Comparison of ENCODE assay signal across 18 cellular contexts in the genomic region with DNA sequence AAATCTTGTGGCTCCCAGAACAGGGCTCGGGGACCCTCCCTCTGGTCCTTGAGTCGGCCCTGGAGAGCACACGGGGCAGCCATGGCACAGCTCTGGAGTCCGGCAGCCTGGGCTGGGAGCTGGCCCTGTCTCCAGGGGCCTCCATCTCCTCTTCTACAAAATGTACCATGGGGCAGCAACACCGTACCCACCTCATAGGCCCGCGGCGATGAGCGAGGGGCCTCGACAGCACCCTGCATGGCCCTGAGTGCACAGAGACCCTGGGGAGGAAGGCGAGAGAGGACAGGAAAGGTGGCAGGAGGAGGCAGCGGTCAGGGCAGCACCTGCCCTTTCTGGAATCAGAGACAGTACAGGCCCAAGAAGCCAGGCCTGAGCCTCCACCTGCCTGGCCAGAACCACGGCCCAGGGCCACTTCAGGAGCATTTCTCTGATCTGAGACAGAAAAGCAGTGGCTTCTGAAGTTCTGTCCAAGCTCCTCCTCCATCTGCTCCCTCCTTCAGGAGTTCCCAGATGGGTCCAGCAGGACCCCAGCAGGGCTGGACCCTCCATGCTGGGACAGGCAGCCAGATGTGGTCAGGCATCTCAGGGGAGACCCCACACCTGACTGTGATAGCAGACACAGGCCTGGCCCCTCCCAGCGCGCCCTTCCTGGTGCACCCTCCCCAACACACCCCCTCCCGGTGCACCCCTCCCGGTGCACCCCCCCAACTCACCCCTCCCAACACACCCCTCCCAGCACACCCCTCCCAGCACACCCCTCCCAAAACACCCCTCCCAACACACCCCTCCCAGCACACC.
"Had no signal": no experiment of that assay in that cellular context is flagged by ENCODE, and none has a peak within 500 bp of the region (broad histone marks: within the 10 kb centered on the region; RNA-seq: fewer than 3 reads in every experiment).

No MANE protein-coding gene starts in this region.

- H3K27me3 ChIP-seq: heart left ventricle, neutrophil had no signal

- H3K9me3 ChIP-seq: heart left ventricle, neutrophil, psoas muscle, spleen, suprapubic skin, transverse colon had no signal

- DNase-seq: effector memory CD4-positive, alpha-beta T cell; heart left ventricle; hippocampal formation; kidney glomerular epithelial cell; mammary epithelial cell; naive thymus-derived CD4-positive, alpha-beta T cell; nephron progenitor cell; psoas muscle; spleen; stimulated activated CD4-positive, alpha-beta T cell treated with anti-CD3 and anti-CD28 coated beads, Interleukin-15, amount 100 ng/mL, for 24 hours; stimulated activated CD4-positive, alpha-beta T cell treated with anti-CD3 and anti-CD28 coated beads, Interleukin-1b, Interleukin-23, amount 100 ng/mL, for 48 hours; stimulated activated CD4-positive, alpha-beta T cell treated with anti-CD3 and anti-CD28 coated beads, Interleukin-4, amount 100 ng/mL, for 24 hours; stimulated activated naive B cell treated with anti-CD40 and anti-IgM and Interleukin-4, amounts not matched to agents 10 μg/mL and 1 μg/mL and 100 μg/mL, for 72 hours; transverse colon had no signal

- H3K4me3 ChIP-seq: heart left ventricle, psoas muscle, spleen, suprapubic skin, transverse colon had no signal

- ATAC-seq: esophagus mucosa; heart left ventricle; naive thymus-derived CD4-positive, alpha-beta T cell; psoas muscle; sciatic nerve; stimulated activated naive B cell treated with anti-CD40 and anti-IgM and Interleukin-4, amounts not matched to agents 10 μg/mL and 1 μg/mL and 100 μg/mL, for 72 hours had no signal

- H3K27ac ChIP-seq: heart left ventricle, neutrophil, psoas muscle, spleen, suprapubic skin, transverse colon had no signal

- H3K4me1 ChIP-seq: psoas muscle, suprapubic skin, transverse colon had no signal

- H3K36me3 ChIP-seq: heart left ventricle, neutrophil, spleen, suprapubic skin, transverse colon had no signal
